Comparison of ENCODE assay signal across 11 cellular contexts in genomic region chr1:6459850-6460265, GRCh38. TPM values are rescaled to one million over a fixed set of nuclear protein-coding genes. Genes with fewer than 3 reads are reported as not detected.
DNase-seq lines count a peak whose midpoint lies in the region; ATAC-seq, FAIRE-seq and TF ChIP-seq lines count a peak whose summit lies in the region.
"Had no signal": no experiment of that assay in that cellular context is flagged by ENCODE, and none has a peak within 500 bp of the region (broad histone marks: within the 10 kb centered on the region; RNA-seq: fewer than 3 reads in every experiment).

No MANE protein-coding gene starts in this region.

- peak overlapping the region; percentile 42; the same call in 1 of the 2 replicates for H3K4me2 ChIP-seq in OCI-LY1 (ENCODE audit: low read length)

- intact Hi-C loops in right cardiac atrium (cut with DNase I) = no loop called here
- intact Hi-C loops in ovary (cut with DNase I) = no loop called here

- H3K27me3 Mint-ChIP-seq in activated CD4-positive, alpha-beta memory T cell treated with anti-CD3 and anti-CD28 coated beads, Interleukin-2, amount 10 ng/mL, durations not matched to agents 7 days and 5 days = peaks cover 19% of the 10 kb centered on the region

- no peaks in the 10 kb centered on the region for H3K36me3 ChIP-seq in OCI-LY1 (ENCODE audit: insufficient read depth, low read length)
- H3K36me3 ChIP-seq in ovary = no peaks in the 10 kb centered on the region

- H3K36me3 Mint-ChIP-seq in activated CD4-positive, alpha-beta memory T cell treated with anti-CD3 and anti-CD28 coated beads, Interleukin-2, amount 10 ng/mL, durations not matched to agents 7 days and 5 days (ENCODE audit: low read depth) = peaks cover 35% of the 10 kb centered on the region
- H3K36me3 Mint-ChIP-seq in stimulated activated effector memory CD8-positive, alpha-beta T cell treated with anti-CD3 and anti-CD28 coated beads, Interleukin-12 subunit alpha, Interleukin-12 subunit beta, amount 100 ng/mL, for 72 hours = peaks cover 41% of the 10 kb centered on the region

- H3K9me3 ChIP-seq in OCI-LY1 (ENCODE audit: low read length) (no peaks in the 10 kb centered on the region), right cardiac atrium (ENCODE audit: control insufficient read depth, low read length) (no peaks in the 10 kb centered on the region), ovary (no peaks in the 10 kb centered on the region)

- POLR2A ChIA-PET in activated CD4-positive, alpha-beta memory T cell treated with anti-CD3 and anti-CD28 coated beads, Interleukin-2, amount 10 ng/mL, durations not matched to agents 7 days and 5 days (lab: Charles Lee) = interaction anchor here (0.7 to 2.0 kb wide), 20 partner anchors 9 to 467 kb away, joined by 3 to 15 read pairs (median 4); partner anchors contain the start of genes ICMT, NPHP4 and ZBTB48

- H3K27me3 ChIP-seq in OCI-LY1 (ENCODE audit: insufficient read depth, low read length) (0 out of 2 replicates have a peak, but pooled peaks cover 13% of the 10 kb centered on the region), right cardiac atrium (ENCODE audit: control insufficient read depth, insufficient read depth) (no peaks in the 10 kb centered on the region), ovary (no peaks in the 10 kb centered on the region)

- H3K27ac ChIP-seq in OCI-LY1 (ENCODE audit: low read depth, low read length, poor library complexity, severe bottlenecking) = no peak overlapping the region
- no peak overlapping the region for H3K27ac ChIP-seq in right cardiac atrium (ENCODE audit: low read length)
- no peak overlapping the region for H3K27ac ChIP-seq in ovary

- H3K9me2 ChIP-seq in OCI-LY1 (ENCODE audit: low read depth, low read length) = no peaks in the 10 kb centered on the region

- H2AFZ ChIP-seq in OCI-LY1 (ENCODE audit: low read length) = no peak overlapping the region

- H3K4me1 ChIP-seq in OCI-LY1 (ENCODE audit: insufficient read depth, low read length, severe bottlenecking) (peaks cover 11% of the 10 kb centered on the region), right cardiac atrium (ENCODE audit: control insufficient read depth, insufficient read depth, low read length) (no peaks in the 10 kb centered on the region), ovary (ENCODE audit: insufficient read depth) (peaks cover 3% of the 10 kb centered on the region)

- peak overlapping the region; percentile 74 for H3K4me3 Mint-ChIP-seq in activated CD4-positive, alpha-beta memory T cell treated with anti-CD3 and anti-CD28 coated beads, Interleukin-2, amount 10 ng/mL, durations not matched to agents 7 days and 5 days
- H3K4me3 Mint-ChIP-seq in stimulated activated effector memory CD8-positive, alpha-beta T cell treated with anti-CD3 and anti-CD28 coated beads, Interleukin-12 subunit alpha, Interleukin-12 subunit beta, amount 100 ng/mL, for 72 hours = peak overlapping the region; percentile 75

- CTCF ChIA-PET in activated CD4-positive, alpha-beta memory T cell treated with anti-CD3 and anti-CD28 coated beads, Interleukin-2, amount 10 ng/mL, durations not matched to agents 7 days and 5 days (lab: Charles Lee) = interaction anchor here (0.5 to 2.1 kb wide), 16 partner anchors 12 to 466 kb away, joined by 3 to 9 read pairs (median 4); partner anchors contain the start of gene DNAJC11

- ATAC-seq in right cardiac atrium = peak in 1 of 2 donors; percentile 15
- peak; percentile 56 for ATAC-seq in stimulated activated effector memory CD8-positive, alpha-beta T cell treated with anti-CD3 and anti-CD28 coated beads, Interleukin-12 subunit alpha, Interleukin-12 subunit beta, amount 100 ng/mL, for 72 hours
- ATAC-seq in HG02642 (IDR thresholded peaks at IDR 0.05; ENCODE audit: poor library complexity, unreplicated experiment) = no peak

- peaks cover 51% of the 10 kb centered on the region for H3K4me1 Mint-ChIP-seq in activated CD4-positive, alpha-beta memory T cell treated with anti-CD3 and anti-CD28 coated beads, Interleukin-2, amount 10 ng/mL, durations not matched to agents 7 days and 5 days
- peaks cover 63% of the 10 kb centered on the region for H3K4me1 Mint-ChIP-seq in stimulated activated effector memory CD8-positive, alpha-beta T cell treated with anti-CD3 and anti-CD28 coated beads, Interleukin-12 subunit alpha, Interleukin-12 subunit beta, amount 100 ng/mL, for 72 hours

- no peak for FAIRE-seq in H54 (lab: Jason Lieb, UNC)

- TF ChIP-seq CTCF in OCI-LY1 (IDR thresholded peaks at IDR 0.05; ENCODE audit: low read length) (no peak), ovary (IDR thresholded peaks at IDR 0.05) (no peak)

- H4K20me1 ChIP-seq in OCI-LY1 (ENCODE audit: insufficient read depth, low read length) = no peaks in the 10 kb centered on the region

- H3K4me3 ChIP-seq in OCI-LY1 (ENCODE audit: low read depth, low read length, poor library complexity, severe bottlenecking) (no peak overlapping the region), right cardiac atrium (ENCODE audit: low read length) (peak overlapping the region; percentile 14), ovary (no peak overlapping the region)

- H3K9me3 Mint-ChIP-seq in activated CD4-positive, alpha-beta memory T cell treated with anti-CD3 and anti-CD28 coated beads, Interleukin-2, amount 10 ng/mL, durations not matched to agents 7 days and 5 days = no peaks in the 10 kb centered on the region
- no peaks in the 10 kb centered on the region for H3K9me3 Mint-ChIP-seq in stimulated activated effector memory CD8-positive, alpha-beta T cell treated with anti-CD3 and anti-CD28 coated beads, Interleukin-12 subunit alpha, Interleukin-12 subunit beta, amount 100 ng/mL, for 72 hours

- 15% methylated on average over 18 of the region's 18 CpGs for WGBS in right cardiac atrium
- WGBS in ovary, 3 donors = 16 to 18% (median 16%) methylated on average over 18 of the region's 18 CpGs

- H3F3A ChIP-seq in OCI-LY1 (ENCODE audit: insufficient read depth, low read length) = no peaks in the 10 kb centered on the region

- no peak overlapping the region for H3K9ac ChIP-seq in OCI-LY1 (ENCODE audit: low read length)

- TF ChIP-seq POLR2A in H54 (IDR thresholded peaks at IDR 0.05; ENCODE audit: low read depth, low read length) (no peak), ovary (IDR thresholded peaks at IDR 0.05) (no peak)

- no peaks in the 10 kb centered on the region for H3K79me2 ChIP-seq in OCI-LY1 (ENCODE audit: insufficient read depth, low read length)

- no peak for TF ChIP-seq EP300 in ovary (IDR thresholded peaks at IDR 0.05)

- peak; percentile 73 for DNase-seq in activated CD4-positive, alpha-beta memory T cell treated with anti-CD3 and anti-CD28 coated beads, Interleukin-2, amount 10 ng/mL, durations not matched to agents 7 days and 5 days
- DNase-seq in right cardiac atrium (peak in 2 of 3 donors; percentile 66 to 68), foreskin melanocyte (no peak), H54 (ENCODE audit: insufficient read length, low spot score) (no peak), ovary (no peak)
- DNase-seq in stimulated activated effector memory CD8-positive, alpha-beta T cell treated with anti-CD3 and anti-CD28 coated beads, Interleukin-12 subunit alpha, Interleukin-12 subunit beta, amount 100 ng/mL, for 72 hours (ENCODE audit: low spot score in 2 of 2) = peak in 1 of 2 donors; percentile 24
- DNase-seq: caudate nucleus, SIG-M5 had no signal

- peak overlapping the region; percentile 92 for H3K27ac Mint-ChIP-seq in activated CD4-positive, alpha-beta memory T cell treated with anti-CD3 and anti-CD28 coated beads, Interleukin-2, amount 10 ng/mL, durations not matched to agents 7 days and 5 days
- peak overlapping the region; percentile 96 for H3K27ac Mint-ChIP-seq in stimulated activated effector memory CD8-positive, alpha-beta T cell treated with anti-CD3 and anti-CD28 coated beads, Interleukin-12 subunit alpha, Interleukin-12 subunit beta, amount 100 ng/mL, for 72 hours

RNA-seq across cellular contexts. Expression of gene TNFRSF25, which starts 6.1 kb away (rescaled TPM):
- 10 to 100 TPM; 82.9 to 85.1 TPM for total RNA-seq in activated CD4-positive, alpha-beta memory T cell treated with anti-CD3 and anti-CD28 coated beads, Interleukin-2, amount 10 ng/mL, durations not matched to agents 7 days and 5 days
- total RNA-seq in right cardiac atrium = 1 to 10 TPM; 4.4 to 6.4 (median 5.1) TPM
- 6.6 TPM for polyA plus RNA-seq in right cardiac atrium
- total RNA-seq in ovary = 10 to 100 TPM in 2 of 7 donors, 1 to 10 TPM in 5; 4.9 to 13.1 (median 7.7) TPM
- 1 to 10 TPM; 1.7 to 9.4 TPM for polyA plus RNA-seq in ovary

RNA-seq across cellular contexts. Expression of gene PLEKHG5, which starts 31.6 kb away (rescaled TPM):
- 1 to 10 TPM; 1.7 to 2.3 TPM for total RNA-seq in activated CD4-positive, alpha-beta memory T cell treated with anti-CD3 and anti-CD28 coated beads, Interleukin-2, amount 10 ng/mL, durations not matched to agents 7 days and 5 days
- total RNA-seq in right cardiac atrium = 1 to 10 TPM; 7.0 to 9.2 (median 8.5) TPM
- polyA plus RNA-seq in right cardiac atrium = 9.9 TPM
- 10 to 100 TPM in 3 of 7 donors, 1 to 10 TPM in 4; 6.2 to 13.1 (median 9.4) TPM for total RNA-seq in ovary
- 10 to 100 TPM in 1 of 2 donors, 1 to 10 TPM in 1; 2.0 to 10.2 TPM for polyA plus RNA-seq in ovary

RNA-seq across cellular contexts. Expression of gene ESPN, which starts 35.3 kb away (rescaled TPM):
- under 1 TPM; 0.96 to 0.98 TPM for total RNA-seq in activated CD4-positive, alpha-beta memory T cell treated with anti-CD3 and anti-CD28 coated beads, Interleukin-2, amount 10 ng/mL, durations not matched to agents 7 days and 5 days
- total RNA-seq in right cardiac atrium (1 to 10 TPM in 2 of 4 donors, under 1 TPM in 2; 0.37 to 1.7 (median 0.84) TPM), ovary (10 to 100 TPM in 1 of 7 donors, 1 to 10 TPM in 4, under 1 TPM in 2; 0.51 to 46.2 (median 1.9) TPM)
- polyA plus RNA-seq in right cardiac atrium (0.23 TPM), ovary (under 1 TPM in 1 of 2 donors, not detected in 1; 0.11 TPM)

RNA-seq across cellular contexts. Expression of gene HES2, which starts 40.1 kb away (rescaled TPM):
- under 1 TPM; 0.13 to 0.70 TPM for total RNA-seq in activated CD4-positive, alpha-beta memory T cell treated with anti-CD3 and anti-CD28 coated beads, Interleukin-2, amount 10 ng/mL, durations not matched to agents 7 days and 5 days
- total RNA-seq in right cardiac atrium = under 1 TPM in 1 of 4 donors, not detected in 3; 0.17 TPM
- not detected for polyA plus RNA-seq in right cardiac atrium
- total RNA-seq in ovary = 1 to 10 TPM in 1 of 7 donors, under 1 TPM in 5, not detected in 1; 0.08 to 9.2 (median 0.43) TPM
- polyA plus RNA-seq in ovary = not detected
- total RNA-seq: skeletal muscle tissue had no signal

Comparison
In these comparisons a context has a peak if more than half of its experiments do, and no peak if none do; other contexts are left out.
1. DNase-seq: peak in activated CD4-positive, alpha-beta memory T cell treated with anti-CD3 and anti-CD28 coated beads, Interleukin-2, amount 10 ng/mL, durations not matched to agents 7 days and 5 days (single experiment) and right cardiac atrium (2 of 3); none in foreskin melanocyte (single experiment), H54 (single experiment) and ovary (0 of 5).
2. RNA of gene TNFRSF25, which starts 6.1 kb away (total RNA-seq): 82.9 to 85.1 TPM in activated CD4-positive, alpha-beta memory T cell treated with anti-CD3 and anti-CD28 coated beads, Interleukin-2, amount 10 ng/mL, durations not matched to agents 7 days and 5 days; 4.9 to 13.1 TPM in ovary and 4.4 to 6.4 TPM in right cardiac atrium; every median in the first group is over 4 times any median in the second.